ENCODE assay signal across 28 cellular contexts in genomic region chr14:74528406-74528805, GRCh38. TPM values are rescaled to one million over a fixed set of nuclear protein-coding genes. Genes with fewer than 3 reads are reported as not detected.
DNase-seq lines count a peak whose midpoint lies in the region; ATAC-seq, FAIRE-seq and TF ChIP-seq lines count a peak whose summit lies in the region.
"Had no signal": no experiment of that assay in that cellular context is flagged by ENCODE, and none has a peak within 500 bp of the region (broad histone marks: within the 10 kb centered on the region; RNA-seq: fewer than 3 reads in every experiment).

No MANE protein-coding gene starts in this region.

- H3K4me2 ChIP-seq in mammary epithelial cell (ENCODE audit: insufficient read depth, low read depth, low read length) (no peak overlapping the region), neuronal stem cell (ENCODE audit: insufficient read depth, low read length, poor library complexity, severe bottlenecking) (no peak overlapping the region)
- H3K4me2 ChIP-seq: BLaER1 had no signal

- H2AFZ ChIP-seq in mammary epithelial cell (ENCODE audit: low read depth, low read length): no peak overlapping the region
- no peak overlapping the region for H2AFZ ChIP-seq in neuronal stem cell (ENCODE audit: low read length)

- no peak for FAIRE-seq in urothelium cell line (lab: Jason Lieb, UNC)
- FAIRE-seq: A204.1, GM12878, GM12892, GM18507 had no signal

- TF ChIP-seq CTCF in breast epithelium (IDR thresholded peaks at IDR 0.05) (no peak), mammary epithelial cell (conservative IDR thresholded peaks at IDR 0.05 in 1 of 2, IDR thresholded peaks at IDR 0.05 in 1 of 2; ENCODE audit: extremely low read depth in 1 of 2, insufficient read depth in 1 of 2, low read depth in 1 of 2, low read length in 2 of 2) (no peak), RWPE1 (conservative IDR thresholded peaks at IDR 0.05; ENCODE audit: low read depth) (no peak)

- H2BK120ac ChIP-seq in neuronal stem cell (ENCODE audit: low read depth, low read length): no peak overlapping the region

- H3K23ac ChIP-seq in neuronal stem cell (ENCODE audit: low read depth, low read length, poor library complexity): no peak overlapping the region

- no peak overlapping the region for H2AK5ac ChIP-seq in neuronal stem cell (ENCODE audit: low read depth, low read length)

- no peaks in the 10 kb centered on the region for H3K79me2 ChIP-seq in mammary epithelial cell (ENCODE audit: insufficient read depth, low read length)

- H3K27ac ChIP-seq in breast epithelium (peak overlapping the region; percentile 74 to 87), mammary epithelial cell (ENCODE audit: insufficient read depth, low read depth, low read length) (no peak overlapping the region), RWPE1 (peak overlapping the region; percentile 39), neuronal stem cell (replicated peaks; ENCODE audit: low read length) (no peak overlapping the region)
- H3K27ac ChIP-seq: BLaER1 had no signal

- H2BK5ac ChIP-seq in neuronal stem cell (ENCODE audit: low read length): peak overlapping the region; percentile 46

- dilution Hi-C loops in mammary epithelial cell (cut with HindIII; ENCODE audit: low sequenced_read_pairs): no loop called here

- H3K18ac ChIP-seq in neuronal stem cell (ENCODE audit: low read length): peak overlapping the region; percentile 23

- POLR2A ChIA-PET in RWPE1 (lab: Yijun Ruan, JAX; ENCODE audit: low non-redundant PET): interaction anchor here (0.6 kb wide), 1 partner anchor 472 kb away, joined by 5 read pairs; no protein-coding TSS in a partner anchor

- CTCF ChIA-PET in mammary epithelial cell (lab: Charles Lee; ENCODE audit: low non-redundant PET): no interaction called here
- CTCF ChIA-PET in RWPE1 (lab: Yijun Ruan, JAX): no interaction called here

- H3K36me3 ChIP-seq in breast epithelium: no peaks in the 10 kb centered on the region
- H3K36me3 ChIP-seq in mammary epithelial cell (ENCODE audit: insufficient read depth, low read length): peaks cover 3% of the 10 kb centered on the region
- no peaks in the 10 kb centered on the region for H3K36me3 ChIP-seq in neuronal stem cell (replicated peaks in 1 of 2; ENCODE audit: control insufficient read depth in 2 of 2, insufficient read depth in 2 of 2, low read length in 2 of 2)
- H3K36me3 ChIP-seq: BE2C, BLaER1 had no signal

- peaks cover 0 to 16% of the 10 kb centered on the region in 2 donors for H3K4me1 ChIP-seq in breast epithelium
- H3K4me1 ChIP-seq in mammary epithelial cell (ENCODE audit: insufficient read depth, low read length): peaks cover 34% of the 10 kb centered on the region
- peaks cover 4 to 21% of the 10 kb centered on the region in 2 donors for H3K4me1 ChIP-seq in neuronal stem cell (ENCODE audit: control insufficient read depth in 2 of 2, insufficient read depth in 1 of 2, low read depth in 1 of 2, low read length in 2 of 2)
- H3K4me1 ChIP-seq: BE2C had no signal

- H3K4me1 Mint-ChIP-seq in T-helper 17 cell: peaks cover 4% of the 10 kb centered on the region

- no peaks in the 10 kb centered on the region for H3K9me3 ChIP-seq in breast epithelium
- no peaks in the 10 kb centered on the region for H3K9me3 ChIP-seq in mammary epithelial cell (replicated peaks; ENCODE audit: insufficient read depth, low read length)
- H3K9me3 ChIP-seq in T-helper 17 cell (ENCODE audit: control insufficient read depth, low read length, poor library complexity, severe bottlenecking): no peaks in the 10 kb centered on the region
- H3K9me3 ChIP-seq in neuronal stem cell (replicated peaks in 1 of 2; ENCODE audit: control insufficient read depth in 2 of 2, insufficient read depth in 1 of 2, low read depth in 1 of 2, low read length in 2 of 2): no peaks in the 10 kb centered on the region
- H3K9me3 ChIP-seq: BE2C, BLaER1 had no signal

- in situ Hi-C loops in mammary epithelial cell (cut with MboI; ENCODE audit: low sequenced_read_pairs in 2 of 2): no loop called here

- H3K27ac Mint-ChIP-seq in T-helper 17 cell: no peak overlapping the region
- H3K27ac Mint-ChIP-seq: CD4-positive, alpha-beta memory T cell; CD4-positive, CD25-positive, alpha-beta regulatory T cell; CD8-positive, alpha-beta memory T cell had no signal

- no peak overlapping the region for H3K14ac ChIP-seq in neuronal stem cell (ENCODE audit: low read length)

- H3K27me3 Mint-ChIP-seq in T-helper 17 cell: peaks cover 22% of the 10 kb centered on the region

- no peak overlapping the region for H4K8ac ChIP-seq in neuronal stem cell (ENCODE audit: low read depth, low read length)

- no peak for TF ChIP-seq POLR2A in breast epithelium (IDR thresholded peaks at IDR 0.05)

- H3K4me3 ChIP-seq in breast epithelium: no peak overlapping the region
- H3K4me3 ChIP-seq in mammary epithelial cell (replicated peaks in 1 of 3; ENCODE audit: insufficient read depth in 1 of 3, low read depth in 2 of 3, low read length in 3 of 3): no peak overlapping the region
- no peak overlapping the region for H3K4me3 ChIP-seq in neuronal stem cell (ENCODE audit: low read length in 2 of 2)
- H3K4me3 ChIP-seq: BLaER1, GM12878 had no signal

- no peaks in the 10 kb centered on the region for H3K36me3 Mint-ChIP-seq in T-helper 17 cell (ENCODE audit: low read depth)
- H3K36me3 Mint-ChIP-seq: CD14-positive monocyte; CD4-positive, alpha-beta memory T cell; CD4-positive, CD25-positive, alpha-beta regulatory T cell; CD8-positive, alpha-beta memory T cell had no signal

- DNase-seq in breast epithelium (ENCODE audit: low spot score in 2 of 2) (no peak), mammary epithelial cell (no peak), RWPE1 (ENCODE audit: low spot score) (no peak), T-helper 17 cell (no peak), neuronal stem cell (ENCODE audit: low spot score) (no peak), urothelium cell line (ENCODE audit: low spot score) (no peak)
- no peak for DNase-seq in stimulated activated CD4-positive, alpha-beta T cell treated with anti-CD3 and anti-CD28 coated beads, Interleukin-15, amount 100 ng/mL, for 24 hours
- DNase-seq: 8988T; ACHN; BE2C; C1 segment of cervical spinal cord; CD4-positive, alpha-beta memory T cell; CD4-positive, CD25-positive, alpha-beta regulatory T cell; CD8-positive, alpha-beta memory T cell; COR-L47; DMS 273 treated with DMSO at 0.1 percent for 48 hours; DMS153; DMS79; DND-41; EL; GDM1 had no signal

- H3K79me1 ChIP-seq in neuronal stem cell (ENCODE audit: low read depth, low read length): no peaks in the 10 kb centered on the region

- no peaks in the 10 kb centered on the region for H4K20me1 ChIP-seq in mammary epithelial cell (ENCODE audit: insufficient read depth, low read length)
- H4K20me1 ChIP-seq: BLaER1 had no signal

- no peak overlapping the region for H4K91ac ChIP-seq in neuronal stem cell (ENCODE audit: low read depth, low read length, poor library complexity)

- H3K9ac ChIP-seq in mammary epithelial cell (ENCODE audit: insufficient read depth, low read length) (no peak overlapping the region), neuronal stem cell (ENCODE audit: low read depth, low read length, poor library complexity) (peak overlapping the region; percentile 1)
- H3K9ac ChIP-seq: BLaER1 had no signal

- peak overlapping the region; percentile 19 for H3K4me3 Mint-ChIP-seq in T-helper 17 cell
- H3K4me3 Mint-ChIP-seq: CD14-positive monocyte; CD4-positive, alpha-beta memory T cell; CD4-positive, CD25-positive, alpha-beta regulatory T cell; CD8-positive, alpha-beta memory T cell had no signal

- ATAC-seq in T-helper 17 cell (no peak), GM21825 (IDR thresholded peaks at IDR 0.05; ENCODE audit: unreplicated experiment) (no peak)
- ATAC-seq: GM12878 had no signal

- H3K4ac ChIP-seq in neuronal stem cell (ENCODE audit: low read length): no peak overlapping the region

- H2BK15ac ChIP-seq in neuronal stem cell (ENCODE audit: low read length): peak overlapping the region; percentile 10

- no peak overlapping the region for H2BK12ac ChIP-seq in neuronal stem cell (ENCODE audit: low read length)

- no peaks in the 10 kb centered on the region for H3K27me3 ChIP-seq in breast epithelium
- H3K27me3 ChIP-seq in mammary epithelial cell (ENCODE audit: insufficient read depth, low read length): no peaks in the 10 kb centered on the region
- peaks cover 0 to 23% (median 0%) of the 10 kb centered on the region in 3 experiments for H3K27me3 ChIP-seq in neuronal stem cell (ENCODE audit: control insufficient read depth in 3 of 3, insufficient read depth in 3 of 3, low read depth in 1 of 3, low read length in 3 of 3)
- H3K27me3 ChIP-seq: BLaER1 had no signal

- intact Hi-C loops in breast epithelium (cut with DNase I; ENCODE audit: low total_unique reads) (no loop called here), mammary epithelial cell (cut with micrococcal nuclease) (no loop called here)

- BruUV-seq in mammary epithelial cell (replicated peaks; lab: Mats Ljungman, UMichigan): no TSS peak

- 58% methylated on average over 13 of the region's 14 CpGs for WGBS in mammary epithelial cell (ENCODE audit: low coverage, missing lambda C conversion rate)
- WGBS in neuronal stem cell (ENCODE audit: extremely low coverage in 2 of 2, insufficient read length in 2 of 2, insufficient replicate concordance in 1 of 2), 2 donors: no CpG with 5 or more reads among the region's 14 CpGs

RNA-seq across cellular contexts. Expression of gene ISCA2, which starts 34.8 kb away (rescaled TPM):
- total RNA-seq in breast epithelium (10 to 100 TPM; 17.3 to 31.8 (median 21.3) TPM), mammary epithelial cell (10 to 100 TPM in 1 of 2 donors, 1 to 10 TPM in 1; 6.7 to 18.2 TPM), T-helper 17 cell (10 to 100 TPM; 14.4 to 21.3 TPM)
- 20.5 TPM for polyA plus RNA-seq in mammary epithelial cell
- polyA minus RNA-seq in mammary epithelial cell: not detected
- 60.9 TPM for polyA plus RNA-seq in neuronal stem cell (2013, experiment 1 of 2)
- 63.2 TPM for polyA plus RNA-seq in neuronal stem cell (2013, experiment 2 of 2)

RNA-seq across cellular contexts. Expression of gene NPC2, which starts 35.3 kb away (rescaled TPM):
- total RNA-seq in breast epithelium (100 to 1,000 TPM; 277 to 663 (median 594) TPM), mammary epithelial cell (100 to 1,000 TPM; 248 to 347 TPM), T-helper 17 cell (10 to 100 TPM; 32.7 to 39.0 TPM)
- 466 TPM for polyA plus RNA-seq in mammary epithelial cell
- 327 TPM for polyA minus RNA-seq in mammary epithelial cell
- 596 TPM for polyA plus RNA-seq in neuronal stem cell (2013, experiment 1 of 2)
- 610 TPM for polyA plus RNA-seq in neuronal stem cell (2013, experiment 2 of 2)

Comparison
In these comparisons a context has a peak if more than half of its experiments do, and no peak if none do; other contexts are left out.
1. H3K27ac ChIP-seq: peak in breast epithelium (2 of 2) and RWPE1 (single experiment); none in mammary epithelial cell (single experiment) and neuronal stem cell (single experiment).
2. RNA of gene NPC2, which starts 35.3 kb away (total RNA-seq): 277 to 663 TPM in breast epithelium and 248 to 347 TPM in mammary epithelial cell; 32.7 to 39.0 TPM in T-helper 17 cell; every median in the first group is over 4 times any median in the second.